1 cellular context compared by ENCODE assay signal in genomic region chr2:207624170-207625013, GRCh38.
A peak's percentile ranks its signal among the peaks of the same experiment; 100 is the strongest.
TF ChIP-seq lines count a peak whose summit lies in the region.

No MANE protein-coding gene starts in this region.

TF ChIP-seq in HepG2, 621 proteins besides CTCF, POLR2A, EP300 and RAD21 (continued from another document and continues in another):
- TF ChIP-seq ZNF75D (CRISPR knock-in tag; IDR thresholded peaks at IDR 0.05; ENCODE audit: borderline replicate concordance) (no peak), THAP7 (CRISPR knock-in tag; IDR thresholded peaks at IDR 0.05) (no peak), FOXA3 (CRISPR knock-in tag; IDR thresholded peaks at IDR 0.05) (no peak), ZFP62 (CRISPR knock-in tag; IDR thresholded peaks at IDR 0.05) (no peak), SMAD3 (CRISPR knock-in tag; IDR thresholded peaks at IDR 0.05) (no peak), KLF11 (CRISPR knock-in tag; IDR thresholded peaks at IDR 0.05) (no peak), ZNF761 (CRISPR knock-in tag; conservative IDR thresholded peaks at IDR 0.05) (no peak), ZIK1 (CRISPR knock-in tag; IDR thresholded peaks at IDR 0.05; ENCODE audit: borderline replicate concordance, low read depth) (no peak), ZBTB49 (CRISPR knock-in tag; IDR thresholded peaks at IDR 0.05; ENCODE audit: borderline replicate concordance) (no peak), PHF8 (CRISPR knock-in tag; IDR thresholded peaks at IDR 0.05) (peak; percentile 9; the same call in 1 of the 2 replicates), NCOA1 (CRISPR knock-in tag; IDR thresholded peaks at IDR 0.05) (no peak; the same call in 1 of the 2 replicates), ZNF143 (CRISPR knock-in tag; IDR thresholded peaks at IDR 0.05) (peak; percentile 0; the same call in 1 of the 2 replicates), HBP1 (CRISPR knock-in tag; IDR thresholded peaks at IDR 0.05; ENCODE audit: low read depth) (peak; percentile 66), PRMT3 (CRISPR knock-in tag; IDR thresholded peaks at IDR 0.05; ENCODE audit: borderline replicate concordance, low read depth) (no peak), THAP8 (CRISPR knock-in tag; IDR thresholded peaks at IDR 0.05; ENCODE audit: borderline replicate concordance) (no peak), ZNF460 (CRISPR knock-in tag; IDR thresholded peaks at IDR 0.05; ENCODE audit: borderline replicate concordance) (no peak), ZNF274 (CRISPR knock-in tag; IDR thresholded peaks at IDR 0.05) (no peak), ZNF446 (CRISPR knock-in tag; IDR thresholded peaks at IDR 0.05) (no peak), CBX5 (CRISPR knock-in tag; IDR thresholded peaks at IDR 0.05; ENCODE audit: borderline replicate concordance) (no peak), CCDC6 (CRISPR knock-in tag; IDR thresholded peaks at IDR 0.05) (no peak), CBX2 (IDR thresholded peaks at IDR 0.05; ENCODE audit: low read depth, low read length) (no peak), CBX2 (CRISPR knock-in tag; IDR thresholded peaks at IDR 0.05; ENCODE audit: low read depth) (no peak), MEF2D (CRISPR knock-in tag; IDR thresholded peaks at IDR 0.05) (no peak), ZBTB3 (CRISPR knock-in tag; IDR thresholded peaks at IDR 0.05; ENCODE audit: borderline replicate concordance, low read depth) (no peak), MYPOP (CRISPR knock-in tag; IDR thresholded peaks at IDR 0.05) (peak; percentile 22; the same call in 1 of the 2 replicates), FOSL2 (CRISPR knock-in tag; IDR thresholded peaks at IDR 0.05) (no peak), TEF (CRISPR knock-in tag; IDR thresholded peaks at IDR 0.05) (no peak), SP5 (CRISPR knock-in tag; IDR thresholded peaks at IDR 0.05; ENCODE audit: borderline replicate concordance, low read depth) (no peak), ZNF614 (CRISPR knock-in tag; IDR thresholded peaks at IDR 0.05; ENCODE audit: borderline replicate concordance) (no peak; the same call in 1 of the 2 replicates), SRSF1 (optimal IDR thresholded peaks at IDR 0.05; ENCODE audit: low read depth, low read length) (no peak), USF2 (IDR thresholded peaks at IDR 0.05; ENCODE audit: low read depth, low read length) (no peak), USF2 (CRISPR knock-in tag; IDR thresholded peaks at IDR 0.05; ENCODE audit: borderline replicate concordance) (no peak), ZSCAN21 (CRISPR knock-in tag; IDR thresholded peaks at IDR 0.05; ENCODE audit: borderline replicate concordance) (no peak; the same call in 1 of the 2 replicates), ZNF563 (CRISPR knock-in tag; IDR thresholded peaks at IDR 0.05) (0 out of 2 replicates have a peak, but pooled peaks have one; percentile 1), CREM (IDR thresholded peaks at IDR 0.05) (no peak), CREM (CRISPR knock-in tag; IDR thresholded peaks at IDR 0.05) (no peak), KAT8 (CRISPR knock-in tag; IDR thresholded peaks at IDR 0.05) (0 out of 2 replicates have a peak, but pooled peaks have one; percentile 11), HMG20B (CRISPR knock-in tag; conservative IDR thresholded peaks at IDR 0.05) (peak; percentile 8; the same call in 1 of the 2 replicates), ZBTB34 (CRISPR knock-in tag; IDR thresholded peaks at IDR 0.05) (no peak), ZKSCAN5 (CRISPR knock-in tag; IDR thresholded peaks at IDR 0.05) (no peak), ZFP82 (CRISPR knock-in tag; IDR thresholded peaks at IDR 0.05; ENCODE audit: borderline replicate concordance) (no peak), MED8 (CRISPR knock-in tag; IDR thresholded peaks at IDR 0.05; ENCODE audit: insufficient replicate concordance) (no peak), CAMTA2 (CRISPR knock-in tag; IDR thresholded peaks at IDR 0.05; ENCODE audit: borderline replicate concordance) (no peak), NFE2L1 (CRISPR knock-in tag; IDR thresholded peaks at IDR 0.05; ENCODE audit: borderline replicate concordance) (no peak), ZNF746 (CRISPR knock-in tag; IDR thresholded peaks at IDR 0.05) (no peak), ZBTB44 (CRISPR knock-in tag; IDR thresholded peaks at IDR 0.05) (no peak), SOX5 (CRISPR knock-in tag; IDR thresholded peaks at IDR 0.05; ENCODE audit: borderline replicate concordance) (peak; percentile 18; the same call in 1 of the 2 replicates), RBM22 (optimal IDR thresholded peaks at IDR 0.05; ENCODE audit: low read length) (no peak), TAF15 (IDR thresholded peaks at IDR 0.05; ENCODE audit: low read depth, low read length, poor library complexity, severe bottlenecking) (no peak), ZNF879 (CRISPR knock-in tag; IDR thresholded peaks at IDR 0.05) (peak; percentile 64; the same call in 1 of the 2 replicates), ZNF720 (CRISPR knock-in tag; IDR thresholded peaks at IDR 0.05) (no peak), ZNF251 (CRISPR knock-in tag; IDR thresholded peaks at IDR 0.05) (no peak), STAG1 (CRISPR knock-in tag; IDR thresholded peaks at IDR 0.05) (no peak), TRAFD1 (CRISPR knock-in tag; IDR thresholded peaks at IDR 0.05; ENCODE audit: borderline replicate concordance) (no peak), TP53 (CRISPR knock-in tag; conservative IDR thresholded peaks at IDR 0.05) (no peak)
